10 cellular contexts compared by ENCODE assay signal in the genomic region with DNA sequence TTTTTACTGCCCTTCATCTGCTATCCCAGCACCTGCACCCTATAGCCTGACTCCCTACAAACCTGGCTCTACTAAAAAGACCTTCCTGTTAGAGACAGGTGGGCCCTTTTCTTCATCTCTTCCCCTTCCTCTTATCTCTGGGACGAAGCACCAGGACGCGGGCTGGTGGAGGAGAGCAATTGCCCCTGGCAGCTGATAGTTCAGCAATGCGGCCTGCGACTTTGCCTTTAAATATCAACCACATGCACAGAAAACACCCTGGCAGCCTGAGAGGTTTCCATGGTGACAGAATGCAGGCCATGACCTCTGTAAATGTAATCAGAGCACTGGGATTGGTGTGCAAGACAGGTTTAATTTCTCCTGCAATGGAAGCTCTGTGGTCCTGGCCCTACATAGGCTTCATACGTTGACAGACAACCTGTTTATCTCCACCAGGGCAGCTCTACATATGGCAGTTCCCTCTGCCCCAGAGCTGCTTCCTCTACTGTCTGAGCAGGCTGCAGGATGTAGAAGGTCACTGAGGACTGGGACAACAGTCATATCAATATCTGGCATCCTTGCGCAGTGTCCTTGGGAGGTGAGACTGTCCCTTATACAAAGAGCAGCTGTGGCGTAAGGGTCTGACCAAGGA. TPM values are rescaled to one million over a fixed set of nuclear protein-coding genes. Genes with fewer than 3 reads are reported as not detected.
DNase-seq lines count a peak whose midpoint lies in the region; ATAC-seq and TF ChIP-seq lines count a peak whose summit lies in the region.
"Had no signal": no experiment of that assay in that cellular context is flagged by ENCODE, and none has a peak within 500 bp of the region (broad histone marks: within the 10 kb centered on the region; RNA-seq: fewer than 3 reads in every experiment).

No MANE protein-coding gene starts in this region.

- peaks cover 0 to 47% (median 0%) of the 10 kb centered on the region in 12 donors for H3K4me1 ChIP-seq in heart left ventricle

- H3K27ac Mint-ChIP-seq in central memory CD8-positive, alpha-beta T cell (ENCODE audit: low read depth) = peak overlapping the region; percentile 97

- H3K4me3 Mint-ChIP-seq in central memory CD8-positive, alpha-beta T cell = peak overlapping the region; percentile 55

- peak; percentile 52 for ATAC-seq in central memory CD8-positive, alpha-beta T cell (replicated peaks; ENCODE audit: extremely low read depth, poor library complexity, severe bottlenecking)
- ATAC-seq in stimulated activated naive CD8-positive, alpha-beta T cell treated with anti-CD3 and anti-CD28 coated beads, Interleukin-15, Interleukin-2, amounts not matched to agents 100 U/mL and 50 U/mL, for 24 hours = peak; percentile 45
- no peak for ATAC-seq in GM21390 (IDR thresholded peaks at IDR 0.05; ENCODE audit: unreplicated experiment)
- no peak for ATAC-seq in HG02840 (IDR thresholded peaks at IDR 0.05; ENCODE audit: low FRiP score, unreplicated experiment)
- ATAC-seq in heart left ventricle = no peak

- H3K36me3 ChIP-seq in heart left ventricle = no peaks in the 10 kb centered on the region

- no peak for TF ChIP-seq POLR2A in heart left ventricle (IDR thresholded peaks at IDR 0.05)

- peaks cover 16% of the 10 kb centered on the region for H3K9me3 Mint-ChIP-seq in central memory CD8-positive, alpha-beta T cell

- DNase-seq in activated CD8-positive, alpha-beta memory T cell treated with anti-CD3 and anti-CD28 coated beads for 24 hours = peak; percentile 72
- DNase-seq in activated CD8-positive, alpha-beta memory T cell treated with anti-CD3 and anti-CD28 coated beads, Interleukin-2, amount 50 U/mL, for 48 hours = no peak
- DNase-seq in T-helper 9 cell (peak; percentile 51), heart left ventricle (no peak)
- peak; percentile 39 to 65 for DNase-seq in central memory CD8-positive, alpha-beta T cell (ENCODE audit: low spot score in 2 of 2)
- peak; percentile 53 for DNase-seq in stimulated activated naive CD8-positive, alpha-beta T cell treated with anti-CD3 and anti-CD28 coated beads, Interleukin-15, Interleukin-2, amounts not matched to agents 100 U/mL and 50 U/mL, for 24 hours
- DNase-seq: cerebellar nuclear complex, NCI-H1436 treated with DMSO at 0.1 percent for 48 hours had no signal

- H3K27me3 Mint-ChIP-seq in central memory CD8-positive, alpha-beta T cell = no peaks in the 10 kb centered on the region

- peaks cover 84% of the 10 kb centered on the region for H3K4me1 Mint-ChIP-seq in central memory CD8-positive, alpha-beta T cell

- peaks cover 0 to 55% (median 11%) of the 10 kb centered on the region in 9 donors for H3K27me3 ChIP-seq in heart left ventricle

- H3K9me3 ChIP-seq in heart left ventricle = no peaks in the 10 kb centered on the region

- peak overlapping the region in 1 of 12 donors; percentile 73 for H3K27ac ChIP-seq in heart left ventricle

- intact Hi-C loops in heart left ventricle (cut with DNase I) = no loop called here

- no peak overlapping the region for H3K4me3 ChIP-seq in heart left ventricle

- 64 to 80% (median 76%) methylated on average over 8 of the region's 8 CpGs for WGBS in heart left ventricle, 4 donors

- peaks cover 17% of the 10 kb centered on the region for H3K36me3 Mint-ChIP-seq in central memory CD8-positive, alpha-beta T cell (ENCODE audit: insufficient read depth)

- no peak for TF ChIP-seq CTCF in heart left ventricle (IDR thresholded peaks at IDR 0.05)

RNA-seq across cellular contexts. Expression of a gene that starts 10.0 kb away (rescaled TPM):
- total RNA-seq in heart left ventricle = 1 to 10 TPM in 2 of 9 donors, under 1 TPM in 1, not detected in 6; 0.31 to 5.3 (median 1.2) TPM
- under 1 TPM; 0.25 to 0.38 TPM for polyA plus RNA-seq in heart left ventricle

Comparison
In these comparisons a context has a peak if more than half of its experiments do, and no peak if none do; other contexts are left out.
1. DNase-seq: peak in activated CD8-positive, alpha-beta memory T cell treated with anti-CD3 and anti-CD28 coated beads for 24 hours (single experiment), T-helper 9 cell (single experiment), central memory CD8-positive, alpha-beta T cell (2 of 2) and stimulated activated naive CD8-positive, alpha-beta T cell treated with anti-CD3 and anti-CD28 coated beads, Interleukin-15, Interleukin-2, amounts not matched to agents 100 U/mL and 50 U/mL, for 24 hours (single experiment); none in activated CD8-positive, alpha-beta memory T cell treated with anti-CD3 and anti-CD28 coated beads, Interleukin-2, amount 50 U/mL, for 48 hours (single experiment) and heart left ventricle (0 of 5).
2. ATAC-seq: peak in central memory CD8-positive, alpha-beta T cell (single experiment) and stimulated activated naive CD8-positive, alpha-beta T cell treated with anti-CD3 and anti-CD28 coated beads, Interleukin-15, Interleukin-2, amounts not matched to agents 100 U/mL and 50 U/mL, for 24 hours (single experiment); none in GM21390 (single experiment), HG02840 (single experiment) and heart left ventricle (0 of 4).